In the genomic region with DNA sequence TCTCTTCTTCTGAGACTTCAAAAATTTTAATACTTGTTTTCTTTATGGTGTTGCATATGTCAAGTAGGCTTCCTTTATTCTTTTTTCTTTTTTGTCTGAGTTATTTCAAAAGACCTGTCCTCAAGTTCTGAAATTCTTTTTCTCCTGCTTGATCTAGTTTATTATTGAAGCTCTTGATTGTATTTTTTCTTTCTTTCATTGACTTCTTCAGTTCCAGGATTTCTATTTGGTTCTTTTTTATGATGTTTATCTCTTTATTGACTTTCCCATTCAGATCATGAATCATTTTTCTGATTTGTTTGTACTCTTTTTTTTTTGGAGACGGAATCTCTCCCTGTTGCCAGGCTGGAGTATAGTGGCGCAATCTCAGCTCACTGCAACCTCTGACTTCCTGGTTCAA, we compare ENCODE assay signal across 29 cellular contexts.
"Had no signal": no experiment of that assay in that cellular context is flagged by ENCODE, and none has a peak within 500 bp of the region (broad histone marks: within the 10 kb centered on the region; RNA-seq: fewer than 3 reads in every experiment).

No MANE protein-coding gene starts in this region.

- H3K27ac ChIP-seq: adrenal gland, body of pancreas, cardiac muscle cell, coronary artery, dorsolateral prefrontal cortex, WERI-Rb-1 had no signal

- H3K4me1 ChIP-seq: adrenal gland, body of pancreas had no signal

- H3K27me3 ChIP-seq: adrenal gland, body of pancreas, cardiac muscle cell, dorsolateral prefrontal cortex had no signal

- H3K9me3 ChIP-seq: body of pancreas had no signal

- H3K4me3 ChIP-seq: adrenal gland, body of pancreas, cardiac muscle cell, coronary artery, dorsolateral prefrontal cortex had no signal

- FAIRE-seq: frontal cortex had no signal

- DNase-seq: activated B cell treated with CpG ODN at 0.5 μM for 24 hours; activated CD4-positive, alpha-beta T cell treated with anti-CD3 and anti-CD28 coated beads for 48 hours; activated CD4-positive, alpha-beta T cell treated with anti-CD3 and anti-CD28 coated beads, Interleukin-2, amount 50 U/mL, for 1 hour; activated CD4-positive, alpha-beta T cell treated with anti-CD3 and anti-CD28 coated beads, Interleukin-2, amount 50 U/mL, for 48 hours; activated CD8-positive, alpha-beta memory T cell treated with anti-CD3 and anti-CD28 coated beads, Interleukin-2, amount 10 ng/mL, durations not matched to agents 7 days and 5 days; activated CD8-positive, alpha-beta memory T cell treated with anti-CD3 and anti-CD28 coated beads, Interleukin-2, amount 50 U/mL, for 4 hours; activated CD8-positive, alpha-beta T cell treated with anti-CD3 and anti-CD28 coated beads, Interleukin-2, amount 10 ng/mL, durations not matched to agents 7 days and 5 days; activated effector memory CD4-positive, alpha-beta T cell treated with anti-CD3 and anti-CD28 coated beads, Interleukin-2, amount 50 U/mL, for 16 hours; activated naive CD4-positive, alpha-beta T cell treated with anti-CD3 and anti-CD28 coated beads for 36 hours; activated naive CD8-positive, alpha-beta T cell treated with anti-CD3 and anti-CD28 coated beads for 36 hours; activated naive CD8-positive, alpha-beta T cell treated with anti-CD3 and anti-CD28 coated beads, Interleukin-2, amount 50 U/mL, for 24 hours; activated T-cell treated with anti-CD3 and anti-CD28 coated beads, Interleukin-2, amount 50 U/mL, for 1 hour; activated T-cell treated with anti-CD3 and anti-CD28 coated beads, Interleukin-2, amount 50 U/mL, for 48 hours; adrenal gland; amygdala; aorta; body of pancreas; dorsolateral prefrontal cortex; effector memory CD4-positive, alpha-beta T cell; endodermal cell; head of caudate nucleus; hypothalamus; T1000; WERI-Rb-1 had no signal

- ATAC-seq: activated CD4-positive, CD25-positive, alpha-beta regulatory T cell treated with anti-CD3 and anti-CD28 coated beads, Interleukin-2, amount 50 U/mL, for 24 hours; activated CD8-positive, alpha-beta memory T cell treated with anti-CD3 and anti-CD28 coated beads, Interleukin-2, amount 10 ng/mL, durations not matched to agents 7 days and 5 days; activated CD8-positive, alpha-beta T cell treated with anti-CD3 and anti-CD28 coated beads, Interleukin-2, amount 10 ng/mL, durations not matched to agents 7 days and 5 days; activated naive CD8-positive, alpha-beta T cell treated with anti-CD3 and anti-CD28 coated beads, Interleukin-2, amount 50 U/mL, for 24 hours; body of pancreas; esophagus mucosa had no signal
